In genomic region chr19:7391218-7391670, GRCh38 we compare ENCODE assay signal across 1 cellular context.
TF ChIP-seq lines count a peak whose summit lies in the region.

No MANE protein-coding gene starts in this region.

TF ChIP-seq in HepG2, 621 proteins besides CTCF, POLR2A, EP300 and RAD21 (continued from another document):
- TF ChIP-seq ZFP36 (IDR thresholded peaks at IDR 0.05; ENCODE audit: borderline replicate concordance, low read depth, low read length, partially characterized antibody) (no peak), ETV6 (CRISPR knock-in tag; conservative IDR thresholded peaks at IDR 0.05) (no peak), SP4 (CRISPR knock-in tag; IDR thresholded peaks at IDR 0.05) (no peak), SRSF1 (optimal IDR thresholded peaks at IDR 0.05; ENCODE audit: low read depth, low read length) (no peak), ZNF850 (CRISPR knock-in tag; conservative IDR thresholded peaks at IDR 0.05) (no peak), AKAP8 (CRISPR knock-in tag; IDR thresholded peaks at IDR 0.05) (no peak), ZNF660 (CRISPR knock-in tag; IDR thresholded peaks at IDR 0.05; ENCODE audit: borderline replicate concordance, low read depth) (no peak), NFIC (IDR thresholded peaks at IDR 0.05; ENCODE audit: low read length) (no peak), ZNF44 (CRISPR knock-in tag; IDR thresholded peaks at IDR 0.05) (no peak), FIP1L1 (IDR thresholded peaks at IDR 0.05; ENCODE audit: borderline replicate concordance, insufficient read depth, low read depth, low read length) (no peak), IRX3 (CRISPR knock-in tag; IDR thresholded peaks at IDR 0.05; ENCODE audit: borderline replicate concordance, low read depth) (no peak), NFE2 (CRISPR knock-in tag; IDR thresholded peaks at IDR 0.05) (no peak), EEA1 (CRISPR knock-in tag; IDR thresholded peaks at IDR 0.05; ENCODE audit: borderline replicate concordance) (no peak), SIX1 (CRISPR knock-in tag; IDR thresholded peaks at IDR 0.05; ENCODE audit: borderline replicate concordance) (peak; percentile 73; the same call in 1 of the 2 replicates), TARDBP (CRISPR knock-in tag; IDR thresholded peaks at IDR 0.05) (no peak), SNRNP70 (IDR thresholded peaks at IDR 0.05; ENCODE audit: low read depth, low read length) (no peak), ZNF468 (CRISPR knock-in tag; IDR thresholded peaks at IDR 0.05) (no peak), CEBPG (CRISPR knock-in tag; IDR thresholded peaks at IDR 0.05) (no peak), ZNF792 (CRISPR knock-in tag; IDR thresholded peaks at IDR 0.05) (no peak), MYNN (CRISPR knock-in tag; IDR thresholded peaks at IDR 0.05; ENCODE audit: low read depth) (no peak), NFYC (CRISPR knock-in tag; IDR thresholded peaks at IDR 0.05) (no peak), RORA (CRISPR knock-in tag; IDR thresholded peaks at IDR 0.05) (no peak), AHR (CRISPR knock-in tag; IDR thresholded peaks at IDR 0.05) (no peak), ATAD3A (CRISPR knock-in tag; IDR thresholded peaks at IDR 0.05) (no peak)
- TF ChIP-seq, protein P1, sequence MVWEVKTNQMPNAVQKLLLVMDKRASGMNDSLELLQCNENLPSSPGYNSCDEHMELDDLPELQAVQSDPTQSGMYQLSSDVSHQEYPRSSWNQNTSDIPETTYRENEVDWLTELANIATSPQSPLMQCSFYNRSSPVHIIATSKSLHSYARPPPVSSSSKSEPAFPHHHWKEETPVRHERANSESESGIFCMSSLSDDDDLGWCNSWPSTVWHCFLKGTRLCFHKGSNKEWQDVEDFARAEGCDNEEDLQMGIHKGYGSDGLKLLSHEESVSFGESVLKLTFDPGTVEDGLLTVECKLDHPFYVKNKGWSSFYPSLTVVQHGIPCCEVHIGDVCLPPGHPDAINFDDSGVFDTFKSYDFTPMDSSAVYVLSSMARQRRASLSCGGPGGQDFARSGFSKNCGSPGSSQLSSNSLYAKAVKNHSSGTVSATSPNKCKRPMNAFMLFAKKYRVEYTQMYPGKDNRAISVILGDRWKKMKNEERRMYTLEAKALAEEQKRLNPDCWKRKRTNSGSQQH (CRISPR knock-in tag; IDR thresholded peaks at IDR 0.05; ENCODE audit: low read depth), result 0 out of 2 replicates have a peak, but pooled peaks have one; percentile 56
